ENCODE assay signal across 8 cellular contexts in genomic region chr15:77900331-77900963, GRCh38.
DNase-seq lines count a peak whose midpoint lies in the region; TF ChIP-seq lines count a peak whose summit lies in the region.
"Not testable (repeated sequence)": the region's sequence is repeated elsewhere in the genome, so short reads cannot be mapped to it uniquely, and the experiment has no call there.

No MANE protein-coding gene starts in this region.

- H3F3A ChIP-seq in GM23248 (ENCODE audit: insufficient read depth), result not testable (repeated sequence)

- H3K36me3 Mint-ChIP-seq in nephron progenitor cell (ENCODE audit: low read depth), result not testable (repeated sequence)

- not testable (repeated sequence) for H3K27ac Mint-ChIP-seq in nephron progenitor cell

- H4K20me1 ChIP-seq in GM23248 (ENCODE audit: insufficient read depth), result not testable (repeated sequence)

- not testable (repeated sequence) for H3K4me2 ChIP-seq in GM23248 (ENCODE audit: unreplicated experiment)

- H3K27me3 Mint-ChIP-seq in nephron progenitor cell (ENCODE audit: low read depth, poor library complexity), result not testable (repeated sequence)

- H3K4me1 Mint-ChIP-seq in nephron progenitor cell, result peaks cover 16% of the 10 kb centered on the region

- not testable (repeated sequence) for H3K4me3 Mint-ChIP-seq in nephron progenitor cell

- TF ChIP-seq CTCF in C4-2B (conservative IDR thresholded peaks at IDR 0.05) (peak; percentile 67), astrocyte of the cerebellum (IDR thresholded peaks at IDR 0.05; ENCODE audit: low read depth, low read length, missing control alignments) (peak; percentile 51), cardiac muscle cell (IDR thresholded peaks at IDR 0.05; ENCODE audit: low read depth, low read length) (peak; percentile 37), nephron progenitor cell (IDR thresholded peaks at IDR 0.05) (peak; percentile 56)

- not testable (repeated sequence) for H2AFZ ChIP-seq in GM23248

- in situ Hi-C loops in GM23248 (cut with MboI); astrocyte of the cerebellum (cut with HindIII; ENCODE audit: low sequenced_read_pairs): not testable (repeated sequence)

- DNase-seq in GM23248, result peak; percentile 38
- DNase-seq in NK-92 treated with Interleukin-12 subunit alpha and Interleukin-12 subunit beta, amount 100 ng/mL, for 24 hours (lab: John Stamatoyannopoulos, UW), result peak; percentile 32
- peak; percentile 70 to 73 for DNase-seq in activated CD4-positive, alpha-beta T cell treated with anti-CD3 and anti-CD28 coated beads, Interleukin-2, amount 50 U/mL, for 48 hours
- not testable (repeated sequence) for DNase-seq in astrocyte of the cerebellum (ENCODE audit: low read depth)
- peak; percentile 22 to 57 for DNase-seq in cardiac muscle cell (ENCODE audit: low read depth in 1 of 2, low spot score in 1 of 2)
- DNase-seq in nephron progenitor cell, result peak; percentile 86
- peak; percentile 33 for DNase-seq in stimulated activated CD8-positive, alpha-beta memory T cell treated with anti-CD3 and anti-CD28 coated beads, Interleukin-4, amount 100 ng/mL, for 24 hours (ENCODE audit: low read depth)

- H3K9me2 ChIP-seq in GM23248 (ENCODE audit: insufficient read depth), result not testable (repeated sequence)

- H3K9ac ChIP-seq in GM23248, result not testable (repeated sequence)

- H3K79me2 ChIP-seq in GM23248 (ENCODE audit: insufficient read depth), result not testable (repeated sequence)

- H3K9me3 Mint-ChIP-seq in nephron progenitor cell, result not testable (repeated sequence)

- not testable (repeated sequence) for H3K27ac ChIP-seq in C4-2B, GM23248, cardiac muscle cell

- H3K27me3 ChIP-seq in GM23248 (replicated peaks; ENCODE audit: insufficient read depth); cardiac muscle cell: not testable (repeated sequence)

- not testable (repeated sequence) for H3K9me3 ChIP-seq in GM23248 (ENCODE audit: low read depth); cardiac muscle cell (ENCODE audit: low read depth)

- not testable (repeated sequence) for H3K4me1 ChIP-seq in GM23248 (ENCODE audit: insufficient read depth); cardiac muscle cell (ENCODE audit: low read depth)

- not testable (repeated sequence) for H3K4me3 ChIP-seq in GM23248; astrocyte of the cerebellum (ENCODE audit: low read depth, low read length); cardiac muscle cell

- not testable (repeated sequence) for H3K36me3 ChIP-seq in GM23248 (ENCODE audit: low read depth); cardiac muscle cell

- WGBS in GM23248 (ENCODE audit: low coverage in 1 of 2, low lambda C conversion rate in 2 of 2, missing lambda C conversion rate in 2 of 2), 2 experiments, result 53 to 60% methylated on average over 21 to 24 of the region's 24 CpGs
